10 cellular contexts compared by ENCODE assay signal in genomic region chr19:32673573-32673972, GRCh38. TPM values are rescaled to one million over a fixed set of nuclear protein-coding genes. Genes with fewer than 3 reads are reported as not detected.
DNase-seq lines count a peak whose midpoint lies in the region; ATAC-seq, FAIRE-seq and TF ChIP-seq lines count a peak whose summit lies in the region.
"Had no signal": no experiment of that assay in that cellular context is flagged by ENCODE, and none has a peak within 500 bp of the region (broad histone marks: within the 10 kb centered on the region; RNA-seq: fewer than 3 reads in every experiment).

No MANE protein-coding gene starts in this region.

- no peak for TF ChIP-seq POLR2A in HepG2 (IDR thresholded peaks at IDR 0.05; ENCODE audit: insufficient read depth in 1 of 2, low read depth in 2 of 2, low read length in 2 of 2)

- H2AFZ ChIP-seq in GM23338 (no peak overlapping the region), HepG2 (ENCODE audit: low read length) (no peak overlapping the region)

- 0 out of 2 replicates have a peak, but pooled peaks cover 5% of the 10 kb centered on the region for H3F3A ChIP-seq in GM23338 (replicated peaks; ENCODE audit: low read depth)

- TF ChIP-seq RAD21 in HepG2 (CRISPR knock-in tag; IDR thresholded peaks at IDR 0.05) = no peak

- TF ChIP-seq EP300 in HepG2 (IDR thresholded peaks at IDR 0.05; ENCODE audit: low read depth in 2 of 2, low read length in 2 of 2) = no peak
- TF ChIP-seq EP300 in HepG2 (CRISPR knock-in tag; IDR thresholded peaks at IDR 0.05; ENCODE audit: borderline replicate concordance) = no peak

- H3K27ac ChIP-seq in GM23338 (ENCODE audit: low read depth) (no peak overlapping the region), HepG2 (ENCODE audit: extremely low read length, insufficient read depth, low read length) (no peak overlapping the region)

- H4K20me1 ChIP-seq in GM23338 (replicated peaks; ENCODE audit: insufficient read depth) = peaks cover 20% of the 10 kb centered on the region
- H4K20me1 ChIP-seq in HepG2 (ENCODE audit: insufficient read depth, low read length) = peaks cover 29% of the 10 kb centered on the region

- no peak overlapping the region for H3K9ac ChIP-seq in HepG2 (ENCODE audit: insufficient read depth, low read depth, low read length)

- H3K4me3 ChIP-seq in AG04449 (ENCODE audit: low read depth, low read length) (peak overlapping the region; percentile 95), GM23338 (peak overlapping the region; percentile 85), HepG2 (replicated peaks in 1 of 3; ENCODE audit: insufficient read depth in 1 of 3, low read depth in 2 of 3, low read length in 3 of 3) (peak overlapping the region in 2 of 3 experiments; percentile 85 to 88; a peak in 4 of 6 replicates)

- no peaks in the 10 kb centered on the region for H3K9me3 ChIP-seq in HepG2 (ENCODE audit: low read length)
- H3K9me3 ChIP-seq: gastroesophageal sphincter had no signal

- 88% methylated on average over 10 of the region's 10 CpGs for WGBS in HepG2 (ENCODE audit: low lambda C conversion rate)

- DNase-seq in AG04449 (ENCODE audit: low read depth, low spot score) = no peak
- no peak for DNase-seq in GM23338 (ENCODE audit: low spot score)
- no peak for DNase-seq in activated T-helper 2 cell treated with anti-CD3 and anti-CD28 coated beads, Interferon-gamma antibody, Interleukin-2, Interleukin-4, amounts not matched to agents 10 μg/mL and 5 μg/mL and 100 μg/mL, durations not matched to agents 14 hours and 24 hours and 36 hours (ENCODE audit: low spot score)
- DNase-seq in HepG2 (ENCODE audit: low spot score) = no peak
- DNase-seq in left lobe of liver (ENCODE audit: low spot score) = no peak
- DNase-seq in GM10266 (ENCODE audit: extremely low spot score) = no peak
- no peak for DNase-seq in NCI-H2196 treated with DMSO at 0.1 percent for 48 hours (lab: John Stamatoyannopoulos, UW; ENCODE audit: unreplicated experiment)
- DNase-seq in AG08396 (ENCODE audit: low spot score) = no peak
- DNase-seq: SHP77 treated with DMSO at 0.1 percent for 48 hours had no signal

- in situ Hi-C loops in HepG2 (cut with HindIII; ENCODE audit: extremely low pct_ligation_motif_present, low pct_unique_long_range_greater_than_20kb) = no loop called here

- CTCF ChIA-PET in AG04449 (lab: Yijun Ruan, JAX) = interaction anchor here (1.0 kb wide), 1 partner anchor 303 kb away, joined by 3 read pairs; no protein-coding TSS in a partner anchor
- CTCF ChIA-PET in HepG2 (lab: Yijun Ruan, JAX; ENCODE audit: low intra/inter-chr PET ratio, low total read pairs) = no interaction called here

- H3K4me3 Mint-ChIP-seq in GM23338 = peak overlapping the region; percentile 93
- peak overlapping the region; percentile 95 for H3K4me3 Mint-ChIP-seq in activated T-helper 2 cell treated with anti-CD3 and anti-CD28 coated beads, Interferon-gamma antibody, Interleukin-2, Interleukin-4, amounts not matched to agents 10 μg/mL and 5 μg/mL and 100 μg/mL, durations not matched to agents 14 hours and 24 hours and 36 hours (ENCODE audit: low read depth)

- peaks cover 39% of the 10 kb centered on the region for H3K27me3 ChIP-seq in GM23338 (ENCODE audit: insufficient read depth)
- H3K27me3 ChIP-seq in HepG2 (ENCODE audit: control insufficient read depth in 1 of 2, insufficient read depth in 2 of 2, low read length in 2 of 2) = peaks cover 3 to 15% of the 10 kb centered on the region in 2 experiments; a peak in 4 of 5 replicates

- H3K36me3 Mint-ChIP-seq in GM23338 (ENCODE audit: low read depth) = no peaks in the 10 kb centered on the region; the same call in 2 of the 3 replicates
- peaks cover 4% of the 10 kb centered on the region for H3K36me3 Mint-ChIP-seq in activated T-helper 2 cell treated with anti-CD3 and anti-CD28 coated beads, Interferon-gamma antibody, Interleukin-2, Interleukin-4, amounts not matched to agents 10 μg/mL and 5 μg/mL and 100 μg/mL, durations not matched to agents 14 hours and 24 hours and 36 hours (ENCODE audit: low read depth)

- FAIRE-seq in HepG2 (lab: Jason Lieb, UNC) = no peak

- POLR2A ChIA-PET in AG04449 (lab: Yijun Ruan, JAX) (no interaction called here), HepG2 (lab: Yijun Ruan, JAX) (interaction anchor here (0.8 to 1.2 kb wide), 2 partner anchors 20 to 196 kb away, joined by 3 read pairs; no protein-coding TSS in a partner anchor)

- TF ChIP-seq CTCF in AG04449 (IDR thresholded peaks at IDR 0.05; ENCODE audit: insufficient read depth, low read length, missing control alignments) = no peak
- TF ChIP-seq CTCF in GM23338 (conservative IDR thresholded peaks at IDR 0.05; ENCODE audit: low read depth in 2 of 2) = no peak
- TF ChIP-seq CTCF in HepG2 (CRISPR knock-in tag; IDR thresholded peaks at IDR 0.05) = no peak
- TF ChIP-seq CTCF in GM10266 (IDR thresholded peaks at IDR 0.05; ENCODE audit: control insufficient read depth, insufficient read depth, low read depth, missing control alignments) = no peak

- H3K4me1 ChIP-seq in GM23338 (ENCODE audit: insufficient read depth) = peaks cover 14% of the 10 kb centered on the region; the same call in 1 of the 2 replicates
- peaks cover 74% of the 10 kb centered on the region for H3K4me1 ChIP-seq in HepG2 (ENCODE audit: insufficient read depth, low read length)

- peaks cover 3% of the 10 kb centered on the region; the same call in 1 of the 3 replicates for H3K9me3 Mint-ChIP-seq in GM23338
- no peaks in the 10 kb centered on the region for H3K9me3 Mint-ChIP-seq in activated T-helper 2 cell treated with anti-CD3 and anti-CD28 coated beads, Interferon-gamma antibody, Interleukin-2, Interleukin-4, amounts not matched to agents 10 μg/mL and 5 μg/mL and 100 μg/mL, durations not matched to agents 14 hours and 24 hours and 36 hours

- H3K79me2 ChIP-seq in GM23338 (replicated peaks; ENCODE audit: insufficient read depth) = peaks cover 59% of the 10 kb centered on the region
- H3K79me2 ChIP-seq in HepG2 (ENCODE audit: insufficient read depth, low read length) = peaks cover 39% of the 10 kb centered on the region

- intact Hi-C loops in activated T-helper 2 cell treated with anti-CD3 and anti-CD28 coated beads, Interferon-gamma antibody, Interleukin-2, Interleukin-4, amounts not matched to agents 10 μg/mL and 5 μg/mL and 100 μg/mL, durations not matched to agents 14 hours and 24 hours and 36 hours (cut with micrococcal nuclease) = loop anchor here (10.0 kb wide), 1 partner anchor 1501 kb away; the partner anchor contains the start of gene LSM14A
- intact Hi-C loops in HepG2 (cut with micrococcal nuclease; ENCODE audit: unreplicated experiment) = no loop called here

- peaks cover 38% of the 10 kb centered on the region for H3K27me3 Mint-ChIP-seq in GM23338 (ENCODE audit: insufficient read depth, low read depth, poor library complexity)
- H3K27me3 Mint-ChIP-seq in activated T-helper 2 cell treated with anti-CD3 and anti-CD28 coated beads, Interferon-gamma antibody, Interleukin-2, Interleukin-4, amounts not matched to agents 10 μg/mL and 5 μg/mL and 100 μg/mL, durations not matched to agents 14 hours and 24 hours and 36 hours (ENCODE audit: low read depth) = peaks cover 15% of the 10 kb centered on the region

- H3K4me1 Mint-ChIP-seq in GM23338 = peaks cover 26% of the 10 kb centered on the region
- H3K4me1 Mint-ChIP-seq in activated T-helper 2 cell treated with anti-CD3 and anti-CD28 coated beads, Interferon-gamma antibody, Interleukin-2, Interleukin-4, amounts not matched to agents 10 μg/mL and 5 μg/mL and 100 μg/mL, durations not matched to agents 14 hours and 24 hours and 36 hours (ENCODE audit: low read depth) = peaks cover 33% of the 10 kb centered on the region

- H3K36me3 ChIP-seq in GM23338 (ENCODE audit: insufficient read depth) = no peaks in the 10 kb centered on the region
- H3K36me3 ChIP-seq in HepG2 (replicated peaks in 1 of 2; ENCODE audit: control insufficient read depth in 1 of 2, insufficient read depth in 2 of 2, low read length in 2 of 2) = no peaks in the 10 kb centered on the region
- H3K36me3 ChIP-seq: gastroesophageal sphincter had no signal

- H3K9me2 ChIP-seq in GM23338 (ENCODE audit: insufficient read depth) = no peaks in the 10 kb centered on the region

- H3K27ac Mint-ChIP-seq in GM23338 = no peak overlapping the region
- H3K27ac Mint-ChIP-seq in activated T-helper 2 cell treated with anti-CD3 and anti-CD28 coated beads, Interferon-gamma antibody, Interleukin-2, Interleukin-4, amounts not matched to agents 10 μg/mL and 5 μg/mL and 100 μg/mL, durations not matched to agents 14 hours and 24 hours and 36 hours = no peak overlapping the region

- no peak for ATAC-seq in GM23338
- ATAC-seq in HepG2 = no peak
- ATAC-seq in left lobe of liver = no peak
- ATAC-seq: gastroesophageal sphincter had no signal

- no TSS peak for BruUV-seq in HepG2 (replicated peaks; lab: Mats Ljungman, UMichigan)

- H3K4me2 ChIP-seq in GM23338 (peak overlapping the region; percentile 97), HepG2 (ENCODE audit: low read depth, low read length) (peak overlapping the region; percentile 94)

RNA-seq across cellular contexts. Expression of gene ANKRD27, which starts 1.4 kb away (rescaled TPM):
- 48.7 and 51.6 TPM in 2 replicates for total RNA-seq in GM23338 (2014; rRNA removed; shearing (Covaris generic))
- polyA plus RNA-seq in GM23338 (2016; fragmentation: Nextera tagmentation; extraction: Ambion mirVana) (16.5 and 16.7 TPM in 2 replicates), HepG2 (2011; rRNA removed) (20.4 and 22.2 TPM in 2 replicates)
- total RNA-seq in activated T-helper 2 cell treated with anti-CD3 and anti-CD28 coated beads, Interferon-gamma antibody, Interleukin-2, Interleukin-4, amounts not matched to agents 10 μg/mL and 5 μg/mL and 100 μg/mL, durations not matched to agents 14 hours and 24 hours and 36 hours = 35.6 and 38.3 TPM in 2 replicates
- total RNA-seq in HepG2 (2016; rRNA removed; fragmentation: Illumina TruSeq; extraction: Trizol) (23.7 and 30.6 TPM in 2 replicates), left lobe of liver (8.4 TPM)
- total RNA-seq in HepG2 (2016; cell fraction: cytosol; rRNA removed; fragmentation: Illumina TruSeq; extraction: Trizol; ENCODE audit: low read depth) = 3.9 and 4.2 TPM in 2 replicates
- 21.5 and 27.9 TPM in 2 replicates for total RNA-seq in HepG2 (2016; cell fraction: insoluble cytoplasmic fraction; rRNA removed; fragmentation: Illumina TruSeq; extraction: Trizol)
- total RNA-seq in HepG2 (2016; cell fraction: membrane; rRNA removed; fragmentation: Illumina TruSeq; extraction: Trizol) = 13.6 and 15.8 TPM in 2 replicates
- 18.1 and 18.7 TPM in 2 replicates for total RNA-seq in HepG2 (2016; cell fraction: nucleus; rRNA removed; fragmentation: Illumina TruSeq; extraction: Trizol)
- 17.4 and 17.5 TPM in 2 replicates for polyA plus RNA-seq in HepG2 (2011; cell fraction: cytosol; rRNA removed)
- 25.3 and 27.9 TPM in 2 replicates for polyA plus RNA-seq in HepG2 (2011; cell fraction: nucleus; rRNA removed)
- polyA plus RNA-seq in HepG2 (2012) = 14.5 and 15.6 TPM in 2 replicates
- polyA plus RNA-seq in HepG2 (2016; cell fraction: cytosol; fragmentation: Illumina TruSeq; extraction: Trizol; ENCODE audit: low read depth) = 1.1 and 1.6 TPM in 2 replicates
- polyA plus RNA-seq in HepG2 (2016; cell fraction: insoluble cytoplasmic fraction; fragmentation: Illumina TruSeq; extraction: Trizol; ENCODE audit: low read depth) = 17.2 and 20.4 TPM in 2 replicates
- polyA plus RNA-seq in HepG2 (2016; cell fraction: membrane; fragmentation: Illumina TruSeq; extraction: Trizol; ENCODE audit: low read depth) = 5.4 and 5.6 TPM in 2 replicates
- polyA plus RNA-seq in HepG2 (2016; cell fraction: nucleus; fragmentation: Illumina TruSeq; extraction: Trizol; ENCODE audit: insufficient read depth, low read depth) = 21.2 and 21.9 TPM in 2 replicates
- 33.4 and 37.1 TPM in 2 replicates for polyA minus RNA-seq in HepG2 (2011; rRNA and poly(A)+ RNA removed; ENCODE audit: low replicate concordance)
- 17.4 and 20.0 TPM in 2 replicates for polyA minus RNA-seq in HepG2 (2011; cell fraction: cytosol; rRNA and poly(A)+ RNA removed)
- 38.9 and 44.3 TPM in 2 replicates for polyA minus RNA-seq in HepG2 (2011; cell fraction: nucleus; rRNA and poly(A)+ RNA removed)

RNA-seq across cellular contexts. Expression of gene RGS9BP, which starts 2.1 kb away (rescaled TPM):
- total RNA-seq in GM23338 (2014; rRNA removed; shearing (Covaris generic)) = 0.43 and 0.83 TPM in 2 replicates
- polyA plus RNA-seq in GM23338 (2016; fragmentation: Nextera tagmentation; extraction: Ambion mirVana) (0.09 TPM in 1 of 2 replicates, not detected in the other), HepG2 (2011; rRNA removed) (0.01 and 0.03 TPM in 2 replicates)
- total RNA-seq in activated T-helper 2 cell treated with anti-CD3 and anti-CD28 coated beads, Interferon-gamma antibody, Interleukin-2, Interleukin-4, amounts not matched to agents 10 μg/mL and 5 μg/mL and 100 μg/mL, durations not matched to agents 14 hours and 24 hours and 36 hours = 0.21 TPM in 2 replicates
- total RNA-seq in HepG2 (2016; rRNA removed; fragmentation: Illumina TruSeq; extraction: Trizol) (not detected in 2 replicates), left lobe of liver (0.10 TPM)
- total RNA-seq in HepG2 (2016; cell fraction: cytosol; rRNA removed; fragmentation: Illumina TruSeq; extraction: Trizol; ENCODE audit: low read depth) = not detected in 2 replicates
- total RNA-seq in HepG2 (2016; cell fraction: insoluble cytoplasmic fraction; rRNA removed; fragmentation: Illumina TruSeq; extraction: Trizol) = 0.07 and 0.09 TPM in 2 replicates
- 0.06 TPM in 1 of 2 replicates, not detected in the other for total RNA-seq in HepG2 (2016; cell fraction: membrane; rRNA removed; fragmentation: Illumina TruSeq; extraction: Trizol)
- not detected in 2 replicates for total RNA-seq in HepG2 (2016; cell fraction: nucleus; rRNA removed; fragmentation: Illumina TruSeq; extraction: Trizol)
- 0.05 and 0.06 TPM in 2 replicates for polyA plus RNA-seq in HepG2 (2011; cell fraction: cytosol; rRNA removed)
- 0.03 and 0.10 TPM in 2 replicates for polyA plus RNA-seq in HepG2 (2011; cell fraction: nucleus; rRNA removed)
- 0.05 TPM in 1 of 2 replicates, not detected in the other for polyA plus RNA-seq in HepG2 (2012)
- not detected in 2 replicates for polyA plus RNA-seq in HepG2 (2016; cell fraction: cytosol; fragmentation: Illumina TruSeq; extraction: Trizol; ENCODE audit: low read depth)
- polyA plus RNA-seq in HepG2 (2016; cell fraction: insoluble cytoplasmic fraction; fragmentation: Illumina TruSeq; extraction: Trizol; ENCODE audit: low read depth) = not detected in 2 replicates
- not detected in 2 replicates for polyA plus RNA-seq in HepG2 (2016; cell fraction: membrane; fragmentation: Illumina TruSeq; extraction: Trizol; ENCODE audit: low read depth)
- polyA plus RNA-seq in HepG2 (2016; cell fraction: nucleus; fragmentation: Illumina TruSeq; extraction: Trizol; ENCODE audit: insufficient read depth, low read depth) = not detected in 2 replicates
- polyA minus RNA-seq in HepG2 (2011; rRNA and poly(A)+ RNA removed; ENCODE audit: low replicate concordance) = 0.04 and 0.58 TPM in 2 replicates
- not detected in 2 replicates for polyA minus RNA-seq in HepG2 (2011; cell fraction: cytosol; rRNA and poly(A)+ RNA removed)
- 0.13 TPM in 1 of 2 replicates, not detected in the other for polyA minus RNA-seq in HepG2 (2011; cell fraction: nucleus; rRNA and poly(A)+ RNA removed)

RNA-seq across cellular contexts. Expression of gene NUDT19, which starts 18.0 kb away (rescaled TPM):
- total RNA-seq in GM23338 (2014; rRNA removed; shearing (Covaris generic)) = 3.5 and 3.9 TPM in 2 replicates
- polyA plus RNA-seq in GM23338 (2016; fragmentation: Nextera tagmentation; extraction: Ambion mirVana) (2.1 and 2.4 TPM in 2 replicates), HepG2 (2011; rRNA removed) (2.9 and 3.1 TPM in 2 replicates)
- total RNA-seq in activated T-helper 2 cell treated with anti-CD3 and anti-CD28 coated beads, Interferon-gamma antibody, Interleukin-2, Interleukin-4, amounts not matched to agents 10 μg/mL and 5 μg/mL and 100 μg/mL, durations not matched to agents 14 hours and 24 hours and 36 hours = 25.0 and 25.6 TPM in 2 replicates
- total RNA-seq in HepG2 (2016; rRNA removed; fragmentation: Illumina TruSeq; extraction: Trizol) (3.6 and 3.9 TPM in 2 replicates), left lobe of liver (8.2 TPM)
- 0.51 and 0.53 TPM in 2 replicates for total RNA-seq in HepG2 (2016; cell fraction: cytosol; rRNA removed; fragmentation: Illumina TruSeq; extraction: Trizol; ENCODE audit: low read depth)
- 2.7 and 3.3 TPM in 2 replicates for total RNA-seq in HepG2 (2016; cell fraction: insoluble cytoplasmic fraction; rRNA removed; fragmentation: Illumina TruSeq; extraction: Trizol)
- 2.2 and 2.4 TPM in 2 replicates for total RNA-seq in HepG2 (2016; cell fraction: membrane; rRNA removed; fragmentation: Illumina TruSeq; extraction: Trizol)
- 2.1 and 2.5 TPM in 2 replicates for total RNA-seq in HepG2 (2016; cell fraction: nucleus; rRNA removed; fragmentation: Illumina TruSeq; extraction: Trizol)
- 1.7 and 2.2 TPM in 2 replicates for polyA plus RNA-seq in HepG2 (2011; cell fraction: cytosol; rRNA removed)
- 1.9 and 2.2 TPM in 2 replicates for polyA plus RNA-seq in HepG2 (2011; cell fraction: nucleus; rRNA removed)
- 2.2 and 3.2 TPM in 2 replicates for polyA plus RNA-seq in HepG2 (2012)
- polyA plus RNA-seq in HepG2 (2016; cell fraction: cytosol; fragmentation: Illumina TruSeq; extraction: Trizol; ENCODE audit: low read depth) = 0.35 and 0.51 TPM in 2 replicates
- polyA plus RNA-seq in HepG2 (2016; cell fraction: insoluble cytoplasmic fraction; fragmentation: Illumina TruSeq; extraction: Trizol; ENCODE audit: low read depth) = 4.9 and 5.3 TPM in 2 replicates
- polyA plus RNA-seq in HepG2 (2016; cell fraction: membrane; fragmentation: Illumina TruSeq; extraction: Trizol; ENCODE audit: low read depth) = 1.7 TPM in 2 replicates
- 4.1 and 4.4 TPM in 2 replicates for polyA plus RNA-seq in HepG2 (2016; cell fraction: nucleus; fragmentation: Illumina TruSeq; extraction: Trizol; ENCODE audit: insufficient read depth, low read depth)
- 4.3 and 11.5 TPM in 2 replicates for polyA minus RNA-seq in HepG2 (2011; rRNA and poly(A)+ RNA removed; ENCODE audit: low replicate concordance)
- 4.1 and 5.1 TPM in 2 replicates for polyA minus RNA-seq in HepG2 (2011; cell fraction: cytosol; rRNA and poly(A)+ RNA removed)
- 4.5 TPM in 2 replicates for polyA minus RNA-seq in HepG2 (2011; cell fraction: nucleus; rRNA and poly(A)+ RNA removed)

RNA-seq across cellular contexts. Expression of gene TDRD12, which starts 46.0 kb away (rescaled TPM):
- 2.2 and 2.8 TPM in 2 replicates for total RNA-seq in GM23338 (2014; rRNA removed; shearing (Covaris generic))
- polyA plus RNA-seq in GM23338 (2016; fragmentation: Nextera tagmentation; extraction: Ambion mirVana) (0.68 and 1.0 TPM in 2 replicates), HepG2 (2011; rRNA removed) (0.03 and 0.05 TPM in 2 replicates)
- 0.07 TPM in 1 of 2 replicates, not detected in the other for total RNA-seq in activated T-helper 2 cell treated with anti-CD3 and anti-CD28 coated beads, Interferon-gamma antibody, Interleukin-2, Interleukin-4, amounts not matched to agents 10 μg/mL and 5 μg/mL and 100 μg/mL, durations not matched to agents 14 hours and 24 hours and 36 hours
- total RNA-seq in HepG2 (2016; rRNA removed; fragmentation: Illumina TruSeq; extraction: Trizol) (0.40 and 0.60 TPM in 2 replicates), left lobe of liver (not detected)
- 0.20 TPM in 1 of 2 replicates, not detected in the other for total RNA-seq in HepG2 (2016; cell fraction: cytosol; rRNA removed; fragmentation: Illumina TruSeq; extraction: Trizol; ENCODE audit: low read depth)
- 0.39 and 0.50 TPM in 2 replicates for total RNA-seq in HepG2 (2016; cell fraction: insoluble cytoplasmic fraction; rRNA removed; fragmentation: Illumina TruSeq; extraction: Trizol)
- total RNA-seq in HepG2 (2016; cell fraction: membrane; rRNA removed; fragmentation: Illumina TruSeq; extraction: Trizol) = 0.28 and 0.40 TPM in 2 replicates
- 0.38 and 0.47 TPM in 2 replicates for total RNA-seq in HepG2 (2016; cell fraction: nucleus; rRNA removed; fragmentation: Illumina TruSeq; extraction: Trizol)
- 0.03 and 0.04 TPM in 2 replicates for polyA plus RNA-seq in HepG2 (2011; cell fraction: cytosol; rRNA removed)
- polyA plus RNA-seq in HepG2 (2011; cell fraction: nucleus; rRNA removed) = 0.11 and 0.19 TPM in 2 replicates
- 0.27 TPM in 1 of 2 replicates, not detected in the other for polyA plus RNA-seq in HepG2 (2012)
- 0.14 TPM in 1 of 2 replicates, not detected in the other for polyA plus RNA-seq in HepG2 (2016; cell fraction: cytosol; fragmentation: Illumina TruSeq; extraction: Trizol; ENCODE audit: low read depth)
- 0.13 and 0.16 TPM in 2 replicates for polyA plus RNA-seq in HepG2 (2016; cell fraction: insoluble cytoplasmic fraction; fragmentation: Illumina TruSeq; extraction: Trizol; ENCODE audit: low read depth)
- 0.13 TPM in 1 of 2 replicates, not detected in the other for polyA plus RNA-seq in HepG2 (2016; cell fraction: membrane; fragmentation: Illumina TruSeq; extraction: Trizol; ENCODE audit: low read depth)
- 0.99 and 1.5 TPM in 2 replicates for polyA plus RNA-seq in HepG2 (2016; cell fraction: nucleus; fragmentation: Illumina TruSeq; extraction: Trizol; ENCODE audit: insufficient read depth, low read depth)
- not detected in 2 replicates for polyA minus RNA-seq in HepG2 (2011; rRNA and poly(A)+ RNA removed; ENCODE audit: low replicate concordance)
- polyA minus RNA-seq in HepG2 (2011; cell fraction: cytosol; rRNA and poly(A)+ RNA removed) = not detected in 2 replicates
- polyA minus RNA-seq in HepG2 (2011; cell fraction: nucleus; rRNA and poly(A)+ RNA removed) = 0.12 TPM in 1 of 2 replicates, not detected in the other
